Comparison of ENCODE assay signal across 8 cellular contexts in genomic region chr17:47941246-47941997, GRCh38. TPM values are rescaled to one million over a fixed set of nuclear protein-coding genes. Genes with fewer than 3 reads are reported as not detected.
DNase-seq lines count a peak whose midpoint lies in the region; ATAC-seq and TF ChIP-seq lines count a peak whose summit lies in the region.

TSS of gene PNPO (plus strand) at chr17:47941571. CDS start at chr17:47941676, 105 bp downstream.

- TF ChIP-seq RAD21 in liver (IDR thresholded peaks at IDR 0.05) = peak; percentile 6 to 27

- peak within 1 kb of the TSS; percentile 81 to 91 (median 87) for H3K27ac Mint-ChIP-seq in CD14-positive monocyte

- peaks cover 13 to 18% of the 10 kb centered on the region in 2 donors for H3K36me3 Mint-ChIP-seq in CD14-positive monocyte

- peaks cover 57% of the 10 kb centered on the region for H3K4me1 Mint-ChIP-seq in CD14-positive monocyte

- peaks cover 0 to 7% (median 4%) of the 10 kb centered on the region in 4 donors for H3K36me3 ChIP-seq in liver (ENCODE audit: control insufficient read depth in 4 of 4, insufficient read depth in 3 of 4, low read depth in 1 of 4, low read length in 3 of 4)

- H3K27me3 Mint-ChIP-seq in CD14-positive monocyte (ENCODE audit: low read depth in 3 of 3) = peaks cover 0 to 4% (median 0%) of the 10 kb centered on the region in 3 donors

- H3K9ac ChIP-seq in liver (ENCODE audit: low read depth in 1 of 2, low read length in 2 of 2) = peak within 1 kb of the TSS; percentile 79 to 96

- H3K4me3 ChIP-seq in dorsolateral prefrontal cortex (peak within 1 kb of the TSS; percentile 68 to 100 (median 90)), liver (ENCODE audit: low read depth in 1 of 3, low read length in 3 of 3) (peak within 1 kb of the TSS; percentile 66 to 83 (median 82))

- peak within 1 kb of the TSS; percentile 81 to 93 for H3K4me3 Mint-ChIP-seq in CD14-positive monocyte

- DNase-seq in CD14-positive monocyte (ENCODE audit: low spot score) (peak; percentile 94), NCI-H774 (lab: John Stamatoyannopoulos, UW) (peak; percentile 99), dorsolateral prefrontal cortex (peak; percentile 79 to 98 (median 96))
- peak; percentile 93 to 96 for DNase-seq in activated CD4-positive, alpha-beta T cell treated with anti-CD3 and anti-CD28 coated beads, Interleukin-2, amount 50 U/mL, for 48 hours
- DNase-seq in stimulated activated CD4-positive, alpha-beta T cell treated with anti-CD3 and anti-CD28 coated beads, Interleukin-4, amount 100 ng/mL, for 24 hours = peak; percentile 97

- under 1% methylated on average over 46 of the region's 46 CpGs for WGBS in liver

- H3K4me1 ChIP-seq in liver (ENCODE audit: control insufficient read depth in 4 of 4, insufficient read depth in 4 of 4, low read length in 3 of 4) = peaks cover 6 to 53% (median 41%) of the 10 kb centered on the region in 4 donors

- intact Hi-C loops in CD14-positive monocyte (cut with micrococcal nuclease) (loop anchor here (2.0 to 10.0 kb wide), 2 partner anchors 45 to 47 kb away; partner anchors contain the start of gene SP2 (in 2 of the 2)), dorsolateral prefrontal cortex (cut with DNase I) (loop anchor here in 1 of 2 donors (5.0 kb wide), 1 partner anchor 44 kb away; the partner anchor contains the start of gene SP2)

- H3K9me3 ChIP-seq in liver (ENCODE audit: control insufficient read depth in 4 of 4, low read length in 3 of 4) = no peaks in the 10 kb centered on the region

- peak; percentile 92 for ATAC-seq in GM19395 (IDR thresholded peaks at IDR 0.05; ENCODE audit: unreplicated experiment)
- ATAC-seq in HG03565 (IDR thresholded peaks at IDR 0.05; ENCODE audit: unreplicated experiment) = peak; percentile 87

- H3K27ac ChIP-seq in dorsolateral prefrontal cortex (peak within 1 kb of the TSS in 56 of 59 donors; percentile 32 to 93 (median 79)), liver (ENCODE audit: low read depth in 1 of 2, low read length in 2 of 2) (peak within 1 kb of the TSS; percentile 96 to 99)

- TF ChIP-seq CTCF in CD14-positive monocyte (IDR thresholded peaks at IDR 0.05) = no peak
- TF ChIP-seq CTCF in dorsolateral prefrontal cortex (IDR thresholded peaks at IDR 0.05 in 54 of 56, conservative IDR thresholded peaks at IDR 0.05 in 2 of 56; ENCODE audit: low read depth in 1 of 56, partially characterized antibody in 56 of 56) = peak in 37 of 56 donors; percentile 5 to 58 (median 28)
- TF ChIP-seq CTCF in liver (IDR thresholded peaks at IDR 0.05; ENCODE audit: low read depth, low read length, missing input control) = no peak

- H3K9me3 Mint-ChIP-seq in CD14-positive monocyte = peaks cover 0 to 3% (median 0%) of the 10 kb centered on the region in 7 donors

- no peaks in the 10 kb centered on the region for H3K27me3 ChIP-seq in dorsolateral prefrontal cortex
- no peaks in the 10 kb centered on the region for H3K27me3 ChIP-seq in liver (ENCODE audit: control insufficient read depth in 4 of 4, insufficient read depth in 4 of 4, low read length in 3 of 4)

TF ChIP-seq in liver, 16 proteins besides CTCF, POLR2A, EP300 and RAD21:
- TF ChIP-seq JUND (IDR thresholded peaks at IDR 0.05) = peak; percentile 39 to 76
- TF ChIP-seq ZBTB33 (IDR thresholded peaks at IDR 0.05) = peak; percentile 49
- peak; percentile 99 for TF ChIP-seq SP1 (IDR thresholded peaks at IDR 0.05)
- peak; percentile 84 to 87 for TF ChIP-seq RXRA (IDR thresholded peaks at IDR 0.05)
- peak; percentile 80 to 87 for TF ChIP-seq HNF4A (conservative IDR thresholded peaks at IDR 0.05)
- TF ChIP-seq, protein P1, sequence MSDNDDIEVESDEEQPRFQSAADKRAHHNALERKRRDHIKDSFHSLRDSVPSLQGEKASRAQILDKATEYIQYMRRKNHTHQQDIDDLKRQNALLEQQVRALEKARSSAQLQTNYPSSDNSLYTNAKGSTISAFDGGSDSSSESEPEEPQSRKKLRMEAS (IDR thresholded peaks at IDR 0.05) = peak; percentile 98
- no peak for TF ChIP-seq EGR1 (IDR thresholded peaks at IDR 0.05; ENCODE audit: low read depth in 2 of 2)
- peak; percentile 94 for TF ChIP-seq ATF3 (IDR thresholded peaks at IDR 0.05)
- TF ChIP-seq HNF4G (IDR thresholded peaks at IDR 0.05) = peak; percentile 85
- peak; percentile 46 for TF ChIP-seq YY1 (IDR thresholded peaks at IDR 0.05)
- TF ChIP-seq NR2F2 (IDR thresholded peaks at IDR 0.05) = peak; percentile 28
- peak; percentile 86 for TF ChIP-seq REST (IDR thresholded peaks at IDR 0.05)
- no peak for TF ChIP-seq FOXA2 (IDR thresholded peaks at IDR 0.05)
- peak; percentile 50 for TF ChIP-seq TAF1 (conservative IDR thresholded peaks at IDR 0.05)
- no peak for TF ChIP-seq FOXA1 (IDR thresholded peaks at IDR 0.05)
- TF ChIP-seq GABPA (IDR thresholded peaks at IDR 0.05 in 1 of 2, conservative IDR thresholded peaks at IDR 0.05 in 1 of 2) = peak in 1 of 2 donors; percentile 75

RNA-seq across cellular contexts. Expression of gene PNPO, which starts in this region (rescaled TPM):
- polyA plus RNA-seq in CD14-positive monocyte = 10 to 100 TPM; 29.7 to 34.2 TPM
- 10 to 100 TPM; 30.2 to 62.6 (median 43.4) TPM for total RNA-seq in dorsolateral prefrontal cortex
- total RNA-seq in liver = 100 to 1,000 TPM in 1 of 2 donors, 10 to 100 TPM in 1; 27.8 to 102 TPM
- 10 to 100 TPM; 49.7 to 52.9 TPM for polyA plus RNA-seq in liver

Comparison
In these comparisons a context has a peak if more than half of its experiments do, and no peak if none do; other contexts are left out.
1. Peak in every context shown above with its lines: DNase-seq, ATAC-seq, H3K4me3 ChIP-seq and H3K27ac ChIP-seq.
2. CTCF ChIP-seq: peak in dorsolateral prefrontal cortex (37 of 56); none in CD14-positive monocyte (single experiment) and liver (single experiment).